9 cellular contexts compared by ENCODE assay signal in genomic region chr5:37197340-37198050, GRCh38. TPM values are rescaled to one million over a fixed set of nuclear protein-coding genes. Genes with fewer than 3 reads are reported as not detected.
DNase-seq lines count a peak whose midpoint lies in the region; ATAC-seq, FAIRE-seq and TF ChIP-seq lines count a peak whose summit lies in the region.
"Had no signal": no experiment of that assay in that cellular context is flagged by ENCODE, and none has a peak within 500 bp of the region (broad histone marks: within the 10 kb centered on the region; RNA-seq: fewer than 3 reads in every experiment).

No MANE protein-coding gene starts in this region.

- CTCF ChIA-PET in endothelial cell of umbilical vein (lab: Charles Lee), result no interaction called here

- H3K4me3 ChIP-seq in endothelial cell of umbilical vein (replicated peaks in 1 of 3; ENCODE audit: insufficient read depth in 1 of 3, low read depth in 1 of 3, low read length in 3 of 3) (no peak overlapping the region), BE2C (ENCODE audit: low read depth, low read length) (no peak overlapping the region)

- TF ChIP-seq POLR2A in GM12891 (IDR thresholded peaks at IDR 0.05; ENCODE audit: low read depth, low read length) (no peak), endothelial cell of umbilical vein (IDR thresholded peaks at IDR 0.05; ENCODE audit: low read depth, low read length) (no peak)

- intact Hi-C loops in endothelial cell of umbilical vein (cut with micrococcal nuclease), result no loop called here

- TF ChIP-seq CTCF in endothelial cell of umbilical vein (IDR thresholded peaks at IDR 0.05; ENCODE audit: extremely low read depth in 1 of 2, insufficient read depth in 1 of 2, low read depth in 1 of 2, low read length in 2 of 2), result no peak
- TF ChIP-seq CTCF in BE2C (IDR thresholded peaks at IDR 0.05; ENCODE audit: low read depth, low read length), result no peak

- POLR2A ChIA-PET in endothelial cell of umbilical vein (lab: Charles Lee), result no interaction called here

- dilution Hi-C loops in endothelial cell of umbilical vein (cut with MboI; ENCODE audit: extremely low pct_ligation_motif_present, low sequenced_read_pairs), result no loop called here

- H3K27me3 ChIP-seq in endothelial cell of umbilical vein (ENCODE audit: control insufficient read depth in 2 of 2, insufficient read depth in 2 of 2, low read length in 2 of 2), result no peaks in the 10 kb centered on the region
- no peaks in the 10 kb centered on the region for H3K27me3 ChIP-seq in BE2C
- H3K27me3 ChIP-seq: heart right ventricle had no signal

- no peaks in the 10 kb centered on the region for H3K9me1 ChIP-seq in endothelial cell of umbilical vein (replicated peaks; ENCODE audit: control insufficient read depth, extremely low read depth, insufficient read depth, low read length)

- no peaks in the 10 kb centered on the region for H3K79me2 ChIP-seq in endothelial cell of umbilical vein (ENCODE audit: control insufficient read depth, insufficient read depth, low read length)

- no TSS peak for BruUV-seq in endothelial cell of umbilical vein (replicated peaks; lab: Mats Ljungman, UMichigan)

- H3K4me2 ChIP-seq in endothelial cell of umbilical vein (ENCODE audit: insufficient read depth, low read length), result peak overlapping the region; percentile 49

- H3K9me3 ChIP-seq in endothelial cell of umbilical vein (replicated peaks; ENCODE audit: control insufficient read depth, insufficient read depth, low read length) (no peaks in the 10 kb centered on the region), BE2C (no peaks in the 10 kb centered on the region)
- H3K9me3 ChIP-seq: heart right ventricle had no signal

- FAIRE-seq in GM12891 (lab: Jason Lieb, UNC), result peak; percentile 58
- peak; percentile 31 for FAIRE-seq in endothelial cell of umbilical vein (lab: Jason Lieb, UNC)

- peak overlapping the region; percentile 30 for H2AFZ ChIP-seq in endothelial cell of umbilical vein (ENCODE audit: low read depth, low read length)

- H3K27ac ChIP-seq in endothelial cell of umbilical vein (ENCODE audit: insufficient read depth, low read depth, low read length), result peak overlapping the region; percentile 18

- H3K4me1 ChIP-seq in endothelial cell of umbilical vein (ENCODE audit: control insufficient read depth, extremely low read depth, insufficient read depth, low read length) (peaks cover 9% of the 10 kb centered on the region), BE2C (no peaks in the 10 kb centered on the region)

- ATAC-seq in GM21717 (IDR thresholded peaks at IDR 0.05; ENCODE audit: unreplicated experiment), result peak; percentile 82

- no peak for DNase-seq in GM12891 (ENCODE audit: insufficient read length, low spot score)
- peak; percentile 24 to 27 for DNase-seq in Kasumi-1 (lab: John Stamatoyannopoulos, UW)
- DNase-seq in endothelial cell of umbilical vein (ENCODE audit: low read depth, low spot score), result peak; percentile 28
- DNase-seq in BE2C, result no peak
- DNase-seq in DMS 273 treated with DMSO at 0.1 percent for 48 hours (lab: John Stamatoyannopoulos, UW), result no peak
- no peak for DNase-seq in cortex of kidney (lab: John Stamatoyannopoulos, UW)
- DNase-seq in amniotic stem cell (lab: John Stamatoyannopoulos, UW), result no peak
- DNase-seq: heart right ventricle had no signal

- no peaks in the 10 kb centered on the region for H4K20me1 ChIP-seq in endothelial cell of umbilical vein (replicated peaks; ENCODE audit: control insufficient read depth, extremely low read depth, insufficient read depth, low read length)

- H3K36me3 ChIP-seq in endothelial cell of umbilical vein (ENCODE audit: control insufficient read depth in 2 of 2, extremely low read depth in 1 of 2, insufficient read depth in 2 of 2, low read length in 2 of 2), result peaks cover 0 to 2% of the 10 kb centered on the region in 2 experiments
- H3K36me3 ChIP-seq in BE2C, result no peaks in the 10 kb centered on the region; the same call in 1 of the 2 replicates

- H3K9ac ChIP-seq in endothelial cell of umbilical vein (replicated peaks; ENCODE audit: extremely low read depth, insufficient read depth, low read length), result no peak overlapping the region

TF ChIP-seq in GM12891, 5 proteins besides CTCF, POLR2A, EP300 and RAD21:
- TF ChIP-seq SPI1 (IDR thresholded peaks at IDR 0.05; ENCODE audit: low read depth, low read length) (peak; percentile 85), PAX5 (IDR thresholded peaks at IDR 0.05; ENCODE audit: insufficient read depth, low read length, severe bottlenecking) (no peak), POU2F2 (IDR thresholded peaks at IDR 0.05; ENCODE audit: low read depth, low read length) (no peak)
TF ChIP-seq in GM12891: peak in this region for 1.

TF ChIP-seq in endothelial cell of umbilical vein, 7 proteins besides CTCF, POLR2A, EP300 and RAD21:
- TF ChIP-seq, protein P1, sequence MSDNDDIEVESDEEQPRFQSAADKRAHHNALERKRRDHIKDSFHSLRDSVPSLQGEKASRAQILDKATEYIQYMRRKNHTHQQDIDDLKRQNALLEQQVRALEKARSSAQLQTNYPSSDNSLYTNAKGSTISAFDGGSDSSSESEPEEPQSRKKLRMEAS (IDR thresholded peaks at IDR 0.05; ENCODE audit: insufficient read depth, insufficient read length), result no peak
- no peak for TF ChIP-seq FOS (IDR thresholded peaks at IDR 0.05; ENCODE audit: borderline replicate concordance, insufficient read depth, low read length)
- no peak for TF ChIP-seq POLR2AphosphoS5 (IDR thresholded peaks at IDR 0.05; ENCODE audit: insufficient read depth, low read depth, low read length)
- no peak for TF ChIP-seq MYC (IDR thresholded peaks at IDR 0.05; ENCODE audit: low read depth, low read length)
- no peak for TF ChIP-seq EZH2 (IDR thresholded peaks at IDR 0.05; ENCODE audit: borderline replicate concordance, low read depth, low read length, severe bottlenecking)
- TF ChIP-seq GATA2 (IDR thresholded peaks at IDR 0.05; ENCODE audit: insufficient read depth, insufficient read length, low read depth, low read length), result no peak
- no peak for TF ChIP-seq JUN (IDR thresholded peaks at IDR 0.05; ENCODE audit: borderline replicate concordance, insufficient read depth, insufficient read length, low read depth)

RNA-seq across cellular contexts. Expression of gene CPLANE1, which starts 51.7 kb away (rescaled TPM):
- polyA plus RNA-seq in GM12891 (2012; ENCODE audit: low read depth, missing spikeins), result 3.3 TPM
- total RNA-seq in endothelial cell of umbilical vein, result 16.9 and 21.5 TPM in 2 replicates
- 4.6 and 5.3 TPM in 2 replicates for polyA plus RNA-seq in endothelial cell of umbilical vein
- polyA plus RNA-seq in endothelial cell of umbilical vein (2011; cell fraction: cytosol; rRNA removed), result 4.2 and 6.4 TPM in 2 replicates
- 31.5 and 32.2 TPM in 2 replicates for polyA plus RNA-seq in endothelial cell of umbilical vein (2011; cell fraction: nucleus; rRNA removed)
- polyA plus RNA-seq in endothelial cell of umbilical vein (2012), result 8.3 and 9.0 TPM in 2 replicates
- 31.2 and 42.6 TPM in 2 replicates for polyA minus RNA-seq in endothelial cell of umbilical vein
- polyA minus RNA-seq in endothelial cell of umbilical vein (2011; cell fraction: cytosol; rRNA and poly(A)+ RNA removed), result 42.7 TPM
- 82.6 and 110 TPM in 2 replicates for polyA minus RNA-seq in endothelial cell of umbilical vein (2011; cell fraction: nucleus; rRNA and poly(A)+ RNA removed)
- polyA plus RNA-seq in BE2C (2012; ENCODE audit: insufficient read depth, insufficient read length, low read depth), result 8.7 TPM

Comparison
In these comparisons a context has a peak if more than half of its experiments do, and no peak if none do; other contexts are left out.
1. DNase-seq: peak in Kasumi-1 (2 of 2) and endothelial cell of umbilical vein (single experiment); none in GM12891 (single experiment), BE2C (single experiment), DMS 273 treated with DMSO at 0.1 percent for 48 hours (single experiment), cortex of kidney (single experiment) and amniotic stem cell (single experiment).